ENCODE assay signal across 21 cellular contexts in the genomic region with DNA sequence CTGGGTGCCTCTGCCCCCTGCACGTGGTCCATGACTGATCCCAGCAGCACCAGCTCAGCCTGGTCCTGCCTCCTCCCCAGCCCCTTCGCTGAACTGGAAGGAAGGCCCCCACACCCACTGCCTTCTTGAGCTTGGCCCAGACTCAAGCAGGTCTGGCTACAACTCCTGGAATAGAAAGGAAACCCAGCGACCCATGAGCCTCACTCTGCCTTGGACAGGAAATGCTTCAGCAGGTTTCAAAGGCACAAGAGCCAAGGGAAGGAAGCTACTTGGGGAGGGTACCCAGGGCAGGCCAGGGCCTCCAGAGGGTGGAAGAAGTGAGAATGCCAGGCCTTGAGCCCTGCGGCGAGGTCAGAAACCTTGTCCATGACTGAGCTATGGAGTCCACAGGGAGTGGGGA. TPM values are rescaled to one million over a fixed set of nuclear protein-coding genes. Genes with fewer than 3 reads are reported as not detected.
DNase-seq lines count a peak whose midpoint lies in the region; ATAC-seq and TF ChIP-seq lines count a peak whose summit lies in the region.
"Had no signal": no experiment of that assay in that cellular context is flagged by ENCODE, and none has a peak within 500 bp of the region (broad histone marks: within the 10 kb centered on the region; RNA-seq: fewer than 3 reads in every experiment).

No MANE protein-coding gene starts in this region.

- ATAC-seq in Right ventricle myocardium superior (ENCODE audit: poor library complexity) (peak; percentile 53), gastroesophageal sphincter (peak; percentile 23)
- ATAC-seq: body of pancreas had no signal

- no peak for DNase-seq in Right ventricle myocardium superior
- DNase-seq in cardiac septum (ENCODE audit: low spot score), result no peak
- DNase-seq in MG63, result peak; percentile 9
- DNase-seq in HCEC 1CT, result no peak
- no peak for DNase-seq in NCI-H510A (lab: John Stamatoyannopoulos, UW)
- DNase-seq in COLO668 (lab: John Stamatoyannopoulos, UW; ENCODE audit: unreplicated experiment), result no peak
- no peak for DNase-seq in NCI-H146 treated with DMSO at 0.1 percent for 48 hours (lab: John Stamatoyannopoulos, UW; ENCODE audit: unreplicated experiment)
- DNase-seq: activated CD4-positive, CD25-positive, alpha-beta regulatory T cell treated with anti-CD3 and anti-CD28 coated beads, Interleukin-2, amount 50 U/mL, for 72 hours; activated naive CD8-positive, alpha-beta T cell treated with anti-CD3 and anti-CD28 coated beads for 36 hours; body of pancreas; DMS 273 treated with DMSO at 0.1 percent for 48 hours; GOT3; head of caudate nucleus; lower lobe of right lung; NCI-H1105; NCI-H510A treated with DMSO at 0.1 percent for 48 hours; stimulated activated CD4-positive, alpha-beta T cell treated with anti-CD3 and anti-CD28 coated beads, Interleukin-4, amount 100 ng/mL, for 4 hours had no signal

- H3K27me3 ChIP-seq in MG63 (no peaks in the 10 kb centered on the region), gastroesophageal sphincter (no peaks in the 10 kb centered on the region)
- H3K27me3 ChIP-seq: body of pancreas had no signal

- WGBS in gastroesophageal sphincter (ENCODE audit: low coverage in 1 of 2), 2 donors, result 0% methylated on average over 1 of the region's 5 CpGs; no CpG with 5 or more reads in 1 of the 2 donors

- no peak overlapping the region for H3K4me3 ChIP-seq in MG63
- no peak overlapping the region for H3K4me3 ChIP-seq in gastroesophageal sphincter
- H3K4me3 ChIP-seq: body of pancreas, coronary artery, lower lobe of right lung had no signal

- no peaks in the 10 kb centered on the region for H3K4me1 ChIP-seq in gastroesophageal sphincter
- H3K4me1 ChIP-seq: body of pancreas, lower lobe of right lung had no signal

- TF ChIP-seq EP300 in gastroesophageal sphincter (IDR thresholded peaks at IDR 0.05), result no peak

- H3K9me3 ChIP-seq in MG63 (no peaks in the 10 kb centered on the region), gastroesophageal sphincter (no peaks in the 10 kb centered on the region)
- H3K9me3 ChIP-seq: body of pancreas, lower lobe of right lung had no signal

- no peak for TF ChIP-seq POLR2A in gastroesophageal sphincter (IDR thresholded peaks at IDR 0.05)

- intact Hi-C loops in Right ventricle myocardium superior (cut with DNase I) (no loop called here), cardiac septum (cut with DNase I) (no loop called here)

- H3K36me3 ChIP-seq in MG63 (no peaks in the 10 kb centered on the region), gastroesophageal sphincter (no peaks in the 10 kb centered on the region)
- H3K36me3 ChIP-seq: lower lobe of right lung had no signal

- H3K27ac ChIP-seq in gastroesophageal sphincter, result no peak overlapping the region
- H3K27ac ChIP-seq: body of pancreas, coronary artery, lower lobe of right lung had no signal

- TF ChIP-seq CTCF in gastroesophageal sphincter (IDR thresholded peaks at IDR 0.05), result no peak

RNA-seq across cellular contexts. Expression of gene RD3, which starts 35.9 kb away (rescaled TPM):
- total RNA-seq in Right ventricle myocardium superior (not detected), cardiac septum (not detected), gastroesophageal sphincter (under 1 TPM; 0.31 to 0.69 (median 0.53) TPM)
- total RNA-seq in MG63 (2014; rRNA removed; shearing (Covaris generic); ENCODE audit: low replicate concordance), result not detected in 2 replicates
- total RNA-seq: activated naive CD8-positive, alpha-beta T cell treated with anti-CD3 and anti-CD28 coated beads for 36 hours; body of pancreas; HT-29; renal cortical epithelial cell had no signal

RNA-seq across cellular contexts. Expression of gene SLC30A1, which starts 51.1 kb away (rescaled TPM):
- total RNA-seq in Right ventricle myocardium superior, result 9.8 TPM
- 16.3 TPM for total RNA-seq in cardiac septum
- 45.2 and 54.0 TPM in 2 replicates for total RNA-seq in MG63 (2014; rRNA removed; shearing (Covaris generic); ENCODE audit: low replicate concordance)
- 10 to 100 TPM; 10.1 to 17.3 (median 13.0) TPM for total RNA-seq in gastroesophageal sphincter
